Comparison of ENCODE assay signal across 28 cellular contexts in the genomic region with DNA sequence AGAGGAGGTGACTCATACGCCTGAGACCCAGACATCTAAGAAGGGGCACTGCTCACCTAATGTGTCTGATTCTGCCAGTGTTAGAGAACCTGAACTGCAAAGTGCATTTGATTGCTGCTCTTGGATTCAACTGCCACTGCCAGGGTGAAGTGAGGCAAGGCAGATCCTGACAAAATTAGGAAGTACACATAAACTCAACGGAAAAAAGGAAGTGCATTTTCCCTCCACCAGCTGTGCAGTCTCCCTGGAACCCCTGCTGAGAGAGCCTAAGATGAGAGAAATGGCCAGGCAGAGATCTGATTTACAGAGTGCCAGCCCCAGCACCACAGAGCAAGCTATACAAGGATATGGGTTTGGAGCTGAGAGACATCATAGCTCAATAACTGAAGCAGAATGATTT.
"Had no signal": no experiment of that assay in that cellular context is flagged by ENCODE, and none has a peak within 500 bp of the region (broad histone marks: within the 10 kb centered on the region; RNA-seq: fewer than 3 reads in every experiment).

No MANE protein-coding gene starts in this region.

- H3K36me3 Mint-ChIP-seq: activated naive CD8-positive, alpha-beta T cell treated with anti-CD3 and anti-CD28 coated beads for 36 hours; memory B cell; natural killer cell treated with Interleukin-12 subunit alpha and Interleukin-12 subunit beta and Interleukin-15 and Interleukin-18, amount 100 ng/mL, for 72 hours had no signal

- FAIRE-seq: endometrium, keratinocyte, pancreas had no signal

- DNase-seq: activated B cell treated with CpG ODN at 0.5 μM for 24 hours; activated CD4-positive, alpha-beta T cell treated with anti-CD3 and anti-CD28 coated beads for 36 hours; activated CD4-positive, alpha-beta T cell treated with anti-CD3 and anti-CD28 coated beads, Interleukin-2, amount 50 U/mL, for 4 hours; activated CD8-positive, alpha-beta memory T cell treated with anti-CD3 and anti-CD28 coated beads for 24 hours; activated CD8-positive, alpha-beta memory T cell treated with anti-CD3 and anti-CD28 coated beads, Interleukin-2, amount 50 U/mL, for 4 hours; activated naive CD4-positive, alpha-beta T cell treated with Interleukin-2 at 50 U/mL for 16 hours; activated naive CD8-positive, alpha-beta T cell treated with anti-CD3 and anti-CD28 coated beads for 36 hours; activated T-cell treated with anti-CD3 and anti-CD28 coated beads, Interleukin-2, amount 50 U/mL, for 24 hours; amniotic stem cell; cerebellar nuclear complex; left colon; pancreas; psoas muscle; right cardiac atrium; stimulated activated CD4-positive, alpha-beta T cell treated with anti-CD3 and anti-CD28 coated beads, Interleukin-1b, Interleukin-23, amount 100 ng/mL, for 48 hours; substantia nigra; T-helper 9 cell; thyroid gland; upper lobe of right lung had no signal

- H3K27me3 ChIP-seq: breast epithelium, pancreas, thyroid gland, upper lobe of right lung had no signal

- H3K9me3 Mint-ChIP-seq: activated B cell treated with CpG ODN at 0.5 μM for 24 hours; activated naive CD8-positive, alpha-beta T cell treated with anti-CD3 and anti-CD28 coated beads for 36 hours; activated T-cell treated with anti-CD3 and anti-CD28 coated beads, Interleukin-2, amount 50 U/mL, for 24 hours; activated T-helper 2 cell treated with anti-CD3 and anti-CD28 coated beads, Interferon-gamma antibody, Interleukin-2, Interleukin-4, amounts not matched to agents 10 μg/mL and 5 μg/mL and 100 μg/mL, durations not matched to agents 14 hours and 24 hours and 36 hours; memory B cell; stimulated activated naive CD8-positive, alpha-beta T cell treated with anti-CD3 and anti-CD28 coated beads, Interleukin-15, Interleukin-2, amounts not matched to agents 100 ng/mL and 50 ng/mL, for 24 hours had no signal

- H3K27me3 Mint-ChIP-seq: activated T-cell treated with anti-CD3 and anti-CD28 coated beads, Interleukin-2, amount 50 U/mL, for 24 hours had no signal

- H3K4me3 ChIP-seq: breast epithelium, coronary artery, pancreas, psoas muscle, skin epidermis, thyroid gland, upper lobe of right lung had no signal

- H3K4me3 Mint-ChIP-seq: activated B cell treated with CpG ODN at 0.5 μM for 24 hours; activated CD4-positive, alpha-beta T cell treated with anti-CD3 and anti-CD28 coated beads for 36 hours; activated naive CD8-positive, alpha-beta T cell treated with anti-CD3 and anti-CD28 coated beads for 36 hours; activated T-cell treated with anti-CD3 and anti-CD28 coated beads, Interleukin-2, amount 50 U/mL, for 24 hours; memory B cell; natural killer cell treated with Interleukin-12 subunit alpha and Interleukin-12 subunit beta and Interleukin-15 and Interleukin-18, amount 100 ng/mL, for 72 hours; stimulated activated naive CD8-positive, alpha-beta T cell treated with anti-CD3 and anti-CD28 coated beads, Interleukin-15, Interleukin-2, amounts not matched to agents 100 ng/mL and 50 ng/mL, for 24 hours had no signal

- H3K36me3 ChIP-seq: breast epithelium, pancreas, thyroid gland, upper lobe of right lung had no signal

- H3K9me3 ChIP-seq: breast epithelium, pancreas, psoas muscle, thyroid gland, upper lobe of right lung had no signal

- ATAC-seq: activated CD4-positive, alpha-beta T cell treated with anti-CD3 and anti-CD28 coated beads for 36 hours; left colon; natural killer cell treated with Interleukin-12 subunit alpha and Interleukin-12 subunit beta and Interleukin-15 and Interleukin-18, amount 100 ng/mL, for 72 hours; pancreas; psoas muscle; right cardiac atrium; upper lobe of right lung had no signal

- H3K4me1 Mint-ChIP-seq: activated B cell treated with CpG ODN at 0.5 μM for 24 hours; activated CD4-positive, alpha-beta T cell treated with anti-CD3 and anti-CD28 coated beads for 36 hours; activated naive CD8-positive, alpha-beta T cell treated with anti-CD3 and anti-CD28 coated beads for 36 hours; memory B cell had no signal

- H3K27ac ChIP-seq: breast epithelium, coronary artery, pancreas, psoas muscle, skin epidermis, thyroid gland, upper lobe of right lung had no signal

- H3K27ac Mint-ChIP-seq: activated B cell treated with CpG ODN at 0.5 μM for 24 hours; activated CD4-positive, alpha-beta T cell treated with anti-CD3 and anti-CD28 coated beads for 36 hours; activated naive CD8-positive, alpha-beta T cell treated with anti-CD3 and anti-CD28 coated beads for 36 hours; activated T-cell treated with anti-CD3 and anti-CD28 coated beads, Interleukin-2, amount 50 U/mL, for 24 hours; activated T-helper 2 cell treated with anti-CD3 and anti-CD28 coated beads, Interferon-gamma antibody, Interleukin-2, Interleukin-4, amounts not matched to agents 10 μg/mL and 5 μg/mL and 100 μg/mL, durations not matched to agents 14 hours and 24 hours and 36 hours; memory B cell; natural killer cell treated with Interleukin-12 subunit alpha and Interleukin-12 subunit beta and Interleukin-15 and Interleukin-18, amount 100 ng/mL, for 72 hours; stimulated activated naive CD8-positive, alpha-beta T cell treated with anti-CD3 and anti-CD28 coated beads, Interleukin-15, Interleukin-2, amounts not matched to agents 100 ng/mL and 50 ng/mL, for 24 hours had no signal

- H3K4me1 ChIP-seq: breast epithelium, pancreas, psoas muscle, thyroid gland, upper lobe of right lung had no signal
